Comparison of ENCODE assay signal across 22 cellular contexts in genomic region chr1:46150085-46150484, GRCh38. TPM values are rescaled to one million over a fixed set of nuclear protein-coding genes. Genes with fewer than 3 reads are reported as not detected.
"Had no signal": no experiment of that assay in that cellular context is flagged by ENCODE, and none has a peak within 500 bp of the region (broad histone marks: within the 10 kb centered on the region; RNA-seq: fewer than 3 reads in every experiment).

No MANE protein-coding gene starts in this region.

- H3K4me1 Mint-ChIP-seq: activated CD4-positive, alpha-beta T cell treated with anti-CD3 and anti-CD28 coated beads, Interleukin-2, amount 10 ng/mL, durations not matched to agents 7 days and 5 days; activated naive CD4-positive, alpha-beta T cell treated with anti-CD3 and anti-CD28 coated beads, Interleukin-2, amount 10 ng/mL, durations not matched to agents 7 days and 5 days had no signal

- H3K36me3 Mint-ChIP-seq: activated naive CD4-positive, alpha-beta T cell treated with anti-CD3 and anti-CD28 coated beads, Interleukin-2, amount 10 ng/mL, durations not matched to agents 7 days and 5 days; natural killer cell treated with Interleukin-12 subunit alpha and Interleukin-12 subunit beta and Interleukin-15 and Interleukin-18, amount 100 ng/mL, for 72 hours had no signal

- H3K4me1 ChIP-seq: adrenal gland, body of pancreas, esophagus squamous epithelium had no signal

- H3K4me3 Mint-ChIP-seq: activated B cell treated with CpG ODN at 0.5 μM for 24 hours; activated CD4-positive, alpha-beta T cell treated with anti-CD3 and anti-CD28 coated beads, Interleukin-2, amount 10 ng/mL, durations not matched to agents 7 days and 5 days; activated naive CD4-positive, alpha-beta T cell treated with anti-CD3 and anti-CD28 coated beads, Interleukin-2, amount 10 ng/mL, durations not matched to agents 7 days and 5 days; natural killer cell treated with Interleukin-12 subunit alpha and Interleukin-12 subunit beta and Interleukin-15 and Interleukin-18, amount 100 ng/mL, for 72 hours; stimulated activated naive CD8-positive, alpha-beta T cell treated with anti-CD3 and anti-CD28 coated beads, Interleukin-15, Interleukin-2, amounts not matched to agents 100 ng/mL and 50 ng/mL, for 24 hours; T-helper 17 cell had no signal

- DNase-seq: activated B cell treated with CpG ODN at 0.5 μM for 24 hours; activated CD4-positive, alpha-beta T cell treated with anti-CD3 and anti-CD28 coated beads, Interleukin-2, amount 10 ng/mL, durations not matched to agents 7 days and 5 days; activated CD8-positive, alpha-beta memory T cell treated with anti-CD3 and anti-CD28 coated beads for 24 hours; activated naive CD4-positive, alpha-beta T cell treated with anti-CD3 and anti-CD28 coated beads, Interleukin-2, amount 10 ng/mL, durations not matched to agents 7 days and 5 days; adrenal gland; body of pancreas; cerebellar nuclear complex; dorsolateral prefrontal cortex; esophagus squamous epithelium; foreskin melanocyte; nucleus accumbens; SHP77 treated with DMSO at 0.1 percent for 48 hours; stimulated activated CD4-positive, alpha-beta T cell treated with anti-CD3 and anti-CD28 coated beads, Interleukin-4, amount 100 ng/mL, for 24 hours; T-helper 17 cell had no signal

- H3K9me3 Mint-ChIP-seq: activated B cell treated with CpG ODN at 0.5 μM for 24 hours; activated CD4-positive, alpha-beta T cell treated with anti-CD3 and anti-CD28 coated beads, Interleukin-2, amount 10 ng/mL, durations not matched to agents 7 days and 5 days; activated naive CD4-positive, alpha-beta T cell treated with anti-CD3 and anti-CD28 coated beads, Interleukin-2, amount 10 ng/mL, durations not matched to agents 7 days and 5 days; activated T-helper 2 cell treated with anti-CD3 and anti-CD28 coated beads, Interferon-gamma antibody, Interleukin-2, Interleukin-4, amounts not matched to agents 10 μg/mL and 5 μg/mL and 100 μg/mL, durations not matched to agents 14 hours and 24 hours and 36 hours; natural killer cell treated with Interleukin-12 subunit alpha and Interleukin-12 subunit beta and Interleukin-15 and Interleukin-18, amount 100 ng/mL, for 72 hours; stimulated activated naive CD8-positive, alpha-beta T cell treated with anti-CD3 and anti-CD28 coated beads, Interleukin-15, Interleukin-2, amounts not matched to agents 100 ng/mL and 50 ng/mL, for 24 hours had no signal

- FAIRE-seq: TTC549 had no signal

- H3K36me3 ChIP-seq: adrenal gland, esophagus squamous epithelium, thoracic aorta had no signal

- H3K27ac ChIP-seq: thoracic aorta had no signal

- H3K27ac Mint-ChIP-seq: activated B cell treated with CpG ODN at 0.5 μM for 24 hours; activated CD4-positive, alpha-beta T cell treated with anti-CD3 and anti-CD28 coated beads, Interleukin-2, amount 10 ng/mL, durations not matched to agents 7 days and 5 days; activated naive CD4-positive, alpha-beta T cell treated with anti-CD3 and anti-CD28 coated beads, Interleukin-2, amount 10 ng/mL, durations not matched to agents 7 days and 5 days; activated T-helper 2 cell treated with anti-CD3 and anti-CD28 coated beads, Interferon-gamma antibody, Interleukin-2, Interleukin-4, amounts not matched to agents 10 μg/mL and 5 μg/mL and 100 μg/mL, durations not matched to agents 14 hours and 24 hours and 36 hours; natural killer cell treated with Interleukin-12 subunit alpha and Interleukin-12 subunit beta and Interleukin-15 and Interleukin-18, amount 100 ng/mL, for 72 hours; progenitor cell of endocrine pancreas; stimulated activated naive CD8-positive, alpha-beta T cell treated with anti-CD3 and anti-CD28 coated beads, Interleukin-15, Interleukin-2, amounts not matched to agents 100 ng/mL and 50 ng/mL, for 24 hours; T-helper 17 cell had no signal

- ATAC-seq: body of pancreas; natural killer cell treated with Interleukin-12 subunit alpha and Interleukin-12 subunit beta and Interleukin-15 and Interleukin-18, amount 100 ng/mL, for 72 hours; T-helper 17 cell had no signal

- H3K27me3 Mint-ChIP-seq: activated B cell treated with CpG ODN at 0.5 μM for 24 hours; activated CD4-positive, alpha-beta T cell treated with anti-CD3 and anti-CD28 coated beads, Interleukin-2, amount 10 ng/mL, durations not matched to agents 7 days and 5 days; stimulated activated naive CD8-positive, alpha-beta T cell treated with anti-CD3 and anti-CD28 coated beads, Interleukin-15, Interleukin-2, amounts not matched to agents 100 ng/mL and 50 ng/mL, for 24 hours had no signal

- H3K9me3 ChIP-seq: adrenal gland, body of pancreas, esophagus squamous epithelium, thoracic aorta had no signal

- H3K27me3 ChIP-seq: adrenal gland, body of pancreas, dorsolateral prefrontal cortex, esophagus squamous epithelium had no signal

- H3K4me3 ChIP-seq: adrenal gland, body of pancreas, dorsolateral prefrontal cortex, esophagus squamous epithelium, thoracic aorta had no signal

RNA-seq across cellular contexts. Expression of gene TSPAN1, which starts 24.8 kb away (rescaled TPM):
- total RNA-seq: activated B cell treated with CpG ODN at 0.5 μM for 24 hours; activated CD4-positive, alpha-beta T cell treated with anti-CD3 and anti-CD28 coated beads, Interleukin-2, amount 10 ng/mL, durations not matched to agents 7 days and 5 days; activated T-helper 2 cell treated with anti-CD3 and anti-CD28 coated beads, Interferon-gamma antibody, Interleukin-2, Interleukin-4, amounts not matched to agents 10 μg/mL and 5 μg/mL and 100 μg/mL, durations not matched to agents 14 hours and 24 hours and 36 hours; natural killer cell treated with Interleukin-12 subunit alpha and Interleukin-12 subunit beta and Interleukin-15 and Interleukin-18, amount 100 ng/mL, for 72 hours; T-helper 17 cell had no signal

RNA-seq across cellular contexts. Expression of gene P3R3URF, which starts 26.2 kb away (rescaled TPM):
- total RNA-seq: activated B cell treated with CpG ODN at 0.5 μM for 24 hours; activated CD4-positive, alpha-beta T cell treated with anti-CD3 and anti-CD28 coated beads, Interleukin-2, amount 10 ng/mL, durations not matched to agents 7 days and 5 days; activated T-helper 2 cell treated with anti-CD3 and anti-CD28 coated beads, Interferon-gamma antibody, Interleukin-2, Interleukin-4, amounts not matched to agents 10 μg/mL and 5 μg/mL and 100 μg/mL, durations not matched to agents 14 hours and 24 hours and 36 hours; adrenal gland; body of pancreas; dorsolateral prefrontal cortex; esophagus squamous epithelium; kidney epithelial cell; mucosa of gallbladder; natural killer cell treated with Interleukin-12 subunit alpha and Interleukin-12 subunit beta and Interleukin-15 and Interleukin-18, amount 100 ng/mL, for 72 hours; progenitor cell of endocrine pancreas; T-helper 17 cell; thoracic aorta had no signal
- polyA plus RNA-seq: adrenal gland had no signal

RNA-seq across cellular contexts. Expression of gene LURAP1, which starts 53.0 kb away (rescaled TPM):
- total RNA-seq: activated B cell treated with CpG ODN at 0.5 μM for 24 hours; activated CD4-positive, alpha-beta T cell treated with anti-CD3 and anti-CD28 coated beads, Interleukin-2, amount 10 ng/mL, durations not matched to agents 7 days and 5 days; natural killer cell treated with Interleukin-12 subunit alpha and Interleukin-12 subunit beta and Interleukin-15 and Interleukin-18, amount 100 ng/mL, for 72 hours; T-helper 17 cell had no signal
